ENCODE assay signal across 27 cellular contexts in genomic region chr10:45063605-45064231, GRCh38.
DNase-seq lines count a peak whose midpoint lies in the region; ATAC-seq, FAIRE-seq and TF ChIP-seq lines count a peak whose summit lies in the region.
"Had no signal": no experiment of that assay in that cellular context is flagged by ENCODE, and none has a peak within 500 bp of the region (broad histone marks: within the 10 kb centered on the region; RNA-seq: fewer than 3 reads in every experiment).

No MANE protein-coding gene starts in this region.

- BruUV-seq in HepG2 (replicated peaks; lab: Mats Ljungman, UMichigan) (no TSS peak), A673 (replicated peaks; lab: Mats Ljungman, UMichigan) (no TSS peak)

- TF ChIP-seq EP300 in HepG2 (IDR thresholded peaks at IDR 0.05; ENCODE audit: low read depth in 2 of 2, low read length in 2 of 2) (no peak), HepG2 (CRISPR knock-in tag; IDR thresholded peaks at IDR 0.05; ENCODE audit: borderline replicate concordance) (no peak)

- no peak for TF ChIP-seq POLR2A in HepG2 (IDR thresholded peaks at IDR 0.05; ENCODE audit: insufficient read depth in 1 of 2, low read depth in 2 of 2, low read length in 2 of 2)
- TF ChIP-seq POLR2A in right lobe of liver (IDR thresholded peaks at IDR 0.05) = no peak
- no peak for TF ChIP-seq POLR2A in vagina (IDR thresholded peaks at IDR 0.05)

- no peaks in the 10 kb centered on the region for H3K79me2 ChIP-seq in HepG2 (ENCODE audit: insufficient read depth, low read length)

- H3K36me3 ChIP-seq in HepG2 (replicated peaks in 1 of 2; ENCODE audit: control insufficient read depth in 1 of 2, insufficient read depth in 2 of 2, low read length in 2 of 2) (no peaks in the 10 kb centered on the region), right lobe of liver (no peaks in the 10 kb centered on the region), A673 (ENCODE audit: insufficient read depth, low read length, poor library complexity, severe bottlenecking) (no peaks in the 10 kb centered on the region), vagina (no peaks in the 10 kb centered on the region)
- H3K36me3 ChIP-seq: BLaER1, HAP-1 had no signal

- H3K4me3 Mint-ChIP-seq in activated naive CD8-positive, alpha-beta T cell treated with anti-CD3 and anti-CD28 coated beads, Interleukin-2, amount 50 U/mL, for 24 hours = no peak overlapping the region
- no peak overlapping the region for H3K4me3 Mint-ChIP-seq in effector memory CD8-positive, alpha-beta T cell
- H3K4me3 Mint-ChIP-seq: endodermal cell; naive thymus-derived CD8-positive, alpha-beta T cell; stimulated activated naive CD8-positive, alpha-beta T cell treated with anti-CD3 and anti-CD28 coated beads, Interleukin-15, Interleukin-2, amounts not matched to agents 100 ng/mL and 50 ng/mL, for 24 hours; T-cell had no signal

- no peaks in the 10 kb centered on the region for H3K4me1 ChIP-seq in HepG2 (ENCODE audit: insufficient read depth, low read length)
- no peaks in the 10 kb centered on the region for H3K4me1 ChIP-seq in right lobe of liver
- no peaks in the 10 kb centered on the region for H3K4me1 ChIP-seq in A673 (ENCODE audit: insufficient read depth, low read length, poor library complexity, severe bottlenecking)
- no peaks in the 10 kb centered on the region for H3K4me1 ChIP-seq in vagina
- H3K4me1 ChIP-seq: HAP-1 had no signal

- no peak overlapping the region for H3K9ac ChIP-seq in HepG2 (ENCODE audit: insufficient read depth, low read depth, low read length)
- H3K9ac ChIP-seq: BLaER1 had no signal

- POLR2A ChIA-PET in HepG2 (lab: Yijun Ruan, JAX) = no interaction called here
- POLR2A ChIA-PET in A673 (lab: Charles Lee; ENCODE audit: low non-redundant PET) = no interaction called here

- H3K27me3 Mint-ChIP-seq in activated naive CD8-positive, alpha-beta T cell treated with anti-CD3 and anti-CD28 coated beads, Interleukin-2, amount 50 U/mL, for 24 hours = peaks cover 11% of the 10 kb centered on the region
- H3K27me3 Mint-ChIP-seq in effector memory CD8-positive, alpha-beta T cell = peaks cover 0 to 52% of the 10 kb centered on the region in 2 donors

- H3K27me3 ChIP-seq in HepG2 (ENCODE audit: control insufficient read depth in 1 of 2, insufficient read depth in 2 of 2, low read length in 2 of 2) (no peaks in the 10 kb centered on the region; a peak in 1 of 5 replicates), right lobe of liver (no peaks in the 10 kb centered on the region), A673 (replicated peaks; ENCODE audit: insufficient read depth, low read depth, low read length, poor library complexity) (no peaks in the 10 kb centered on the region), vagina (no peaks in the 10 kb centered on the region)
- H3K27me3 ChIP-seq: BLaER1 had no signal

- H3K27ac Mint-ChIP-seq in activated naive CD8-positive, alpha-beta T cell treated with anti-CD3 and anti-CD28 coated beads, Interleukin-2, amount 50 U/mL, for 24 hours = no peak overlapping the region
- H3K27ac Mint-ChIP-seq in effector memory CD8-positive, alpha-beta T cell = no peak overlapping the region
- H3K27ac Mint-ChIP-seq: endodermal cell; naive thymus-derived CD8-positive, alpha-beta T cell; stimulated activated naive CD8-positive, alpha-beta T cell treated with anti-CD3 and anti-CD28 coated beads, Interleukin-15, Interleukin-2, amounts not matched to agents 100 ng/mL and 50 ng/mL, for 24 hours; T-cell had no signal

- H4K20me1 ChIP-seq in HepG2 (ENCODE audit: insufficient read depth, low read length) = no peaks in the 10 kb centered on the region
- H4K20me1 ChIP-seq: BLaER1 had no signal

- no peaks in the 10 kb centered on the region for H3K9me3 Mint-ChIP-seq in activated naive CD8-positive, alpha-beta T cell treated with anti-CD3 and anti-CD28 coated beads, Interleukin-2, amount 50 U/mL, for 24 hours
- H3K9me3 Mint-ChIP-seq in effector memory CD8-positive, alpha-beta T cell = no peaks in the 10 kb centered on the region
- H3K9me3 Mint-ChIP-seq: endodermal cell; naive thymus-derived CD8-positive, alpha-beta T cell; stimulated activated naive CD8-positive, alpha-beta T cell treated with anti-CD3 and anti-CD28 coated beads, Interleukin-15, Interleukin-2, amounts not matched to agents 100 ng/mL and 50 ng/mL, for 24 hours; T-cell had no signal

- H3K9me3 ChIP-seq in HepG2 (ENCODE audit: low read length) (no peaks in the 10 kb centered on the region), right lobe of liver (no peaks in the 10 kb centered on the region), A673 (ENCODE audit: low read depth, low read length, poor library complexity, severe bottlenecking) (no peaks in the 10 kb centered on the region), vagina (no peaks in the 10 kb centered on the region)
- H3K9me3 ChIP-seq: BLaER1, HAP-1 had no signal

- H2AFZ ChIP-seq in HepG2 (ENCODE audit: low read length) = no peak overlapping the region

- 29% methylated on average over 8 of the region's 8 CpGs for WGBS in HepG2 (ENCODE audit: low lambda C conversion rate)
- 68% methylated on average over 7 of the region's 8 CpGs for WGBS in right lobe of liver (ENCODE audit: insufficient coverage, low coverage, low lambda C conversion rate, missing lambda C conversion rate)

- in situ Hi-C loops in HepG2 (cut with HindIII; ENCODE audit: extremely low pct_ligation_motif_present, low pct_unique_long_range_greater_than_20kb) = no loop called here

- CTCF ChIA-PET in HepG2 (lab: Yijun Ruan, JAX; ENCODE audit: low intra/inter-chr PET ratio, low total read pairs) (no interaction called here), A673 (lab: Charles Lee) (no interaction called here)

- FAIRE-seq in HepG2 (lab: Jason Lieb, UNC) = no peak
- FAIRE-seq: GM12878, kidney had no signal

- no peaks in the 10 kb centered on the region for H3K36me3 Mint-ChIP-seq in activated naive CD8-positive, alpha-beta T cell treated with anti-CD3 and anti-CD28 coated beads, Interleukin-2, amount 50 U/mL, for 24 hours (ENCODE audit: low read depth)
- H3K36me3 Mint-ChIP-seq in effector memory CD8-positive, alpha-beta T cell (ENCODE audit: insufficient read depth) = peaks cover 2% of the 10 kb centered on the region
- H3K36me3 Mint-ChIP-seq: naive thymus-derived CD8-positive, alpha-beta T cell; T-cell had no signal

- ATAC-seq in HepG2 (no peak), right lobe of liver (no peak)
- ATAC-seq in activated naive CD8-positive, alpha-beta T cell treated with anti-CD3 and anti-CD28 coated beads, Interleukin-2, amount 50 U/mL, for 24 hours = no peak
- no peak for ATAC-seq in effector memory CD8-positive, alpha-beta T cell (replicated peaks)
- ATAC-seq: GM12878; naive thymus-derived CD8-positive, alpha-beta T cell; T-cell had no signal

- TF ChIP-seq RAD21 in HepG2 (CRISPR knock-in tag; IDR thresholded peaks at IDR 0.05) = no peak

- intact Hi-C loops in HepG2 (cut with micrococcal nuclease; ENCODE audit: unreplicated experiment) = no loop called here
- intact Hi-C loops in right lobe of liver (cut with DNase I) = no loop called here
- intact Hi-C loops in A673 (cut with micrococcal nuclease; ENCODE audit: unreplicated experiment) = no loop called here
- intact Hi-C loops in vagina (cut with DNase I) = no loop called here

- no peak for TF ChIP-seq CTCF in HepG2 (CRISPR knock-in tag; IDR thresholded peaks at IDR 0.05)
- no peak for TF ChIP-seq CTCF in right lobe of liver (IDR thresholded peaks at IDR 0.05)
- TF ChIP-seq CTCF in fibroblast of mammary gland (conservative IDR thresholded peaks at IDR 0.05; ENCODE audit: control insufficient read depth, insufficient read depth, low read depth, low read length) = no peak
- no peak for TF ChIP-seq CTCF in A673 (conservative IDR thresholded peaks at IDR 0.05; ENCODE audit: low read depth, low read length)
- no peak for TF ChIP-seq CTCF in vagina (IDR thresholded peaks at IDR 0.05)

- no peak overlapping the region for H3K4me2 ChIP-seq in HepG2 (ENCODE audit: low read depth, low read length)
- H3K4me2 ChIP-seq: BLaER1 had no signal

- no peak overlapping the region for H3K27ac ChIP-seq in HepG2 (ENCODE audit: extremely low read length, insufficient read depth, low read length)
- H3K27ac ChIP-seq in right lobe of liver = no peak overlapping the region
- no peak overlapping the region for H3K27ac ChIP-seq in A673 (ENCODE audit: low read depth, low read length, poor library complexity, severe bottlenecking)
- H3K27ac ChIP-seq in vagina = no peak overlapping the region
- H3K27ac ChIP-seq: BLaER1 had no signal

- H3K4me3 ChIP-seq in HepG2 (replicated peaks in 1 of 3; ENCODE audit: insufficient read depth in 1 of 3, low read depth in 2 of 3, low read length in 3 of 3) = no peak overlapping the region
- no peak overlapping the region for H3K4me3 ChIP-seq in right lobe of liver
- no peak overlapping the region for H3K4me3 ChIP-seq in fibroblast of mammary gland (ENCODE audit: control insufficient read depth, low read depth, low read length)
- H3K4me3 ChIP-seq in A673 (ENCODE audit: low read depth, low read length, poor library complexity, severe bottlenecking) = no peak overlapping the region
- H3K4me3 ChIP-seq in vagina = no peak overlapping the region
- H3K4me3 ChIP-seq: BLaER1, GM12878, HAP-1 had no signal

- no peak for DNase-seq in HepG2 (ENCODE audit: low spot score)
- no peak for DNase-seq in right lobe of liver
- DNase-seq in amniotic epithelial cell (ENCODE audit: low read depth) = peak; percentile 22
- DNase-seq in fibroblast of mammary gland (ENCODE audit: low read depth) = peak; percentile 24
- no peak for DNase-seq in A673 (ENCODE audit: low spot score)
- DNase-seq in vagina (ENCODE audit: extremely low spot score in 2 of 2) = no peak
- DNase-seq in activated naive CD8-positive, alpha-beta T cell treated with anti-CD3 and anti-CD28 coated beads, Interleukin-2, amount 50 U/mL, for 24 hours = no peak
- no peak for DNase-seq in effector memory CD8-positive, alpha-beta T cell
- DNase-seq: activated CD4-positive, alpha-beta T cell treated with anti-CD3 and anti-CD28 coated beads, Interleukin-2, amount 50 U/mL, for 1 hour; activated gamma-delta T cell treated with Interleukin-2 at 50 U/mL for 16 hours; aorta; endodermal cell; foreskin fibroblast; GF-D8; hippocampal formation; kidney; mesenchymal stem cell; naive thymus-derived CD8-positive, alpha-beta T cell; NCI-H1092; NCI-H2081; NK-92 treated with Interleukin-12 subunit alpha and Interleukin-12 subunit beta, amount 100 ng/mL, for 24 hours; stimulated activated CD4-positive, alpha-beta T cell treated with anti-CD3 and anti-CD28 coated beads, Interleukin-2, amount 100 ng/mL, for 24 hours; T-cell had no signal

- no peaks in the 10 kb centered on the region for H3K4me1 Mint-ChIP-seq in activated naive CD8-positive, alpha-beta T cell treated with anti-CD3 and anti-CD28 coated beads, Interleukin-2, amount 50 U/mL, for 24 hours
- H3K4me1 Mint-ChIP-seq in effector memory CD8-positive, alpha-beta T cell (ENCODE audit: low read depth in 2 of 2) = no peaks in the 10 kb centered on the region
- H3K4me1 Mint-ChIP-seq: endodermal cell, T-cell had no signal

TF ChIP-seq in HepG2, 621 proteins besides CTCF, POLR2A, EP300 and RAD21 (continues in another document):
- TF ChIP-seq SYNCRIP (IDR thresholded peaks at IDR 0.05; ENCODE audit: insufficient read depth, low read depth, low read length) (no peak), CEBPB (IDR thresholded peaks at IDR 0.05; ENCODE audit: borderline replicate concordance, low read depth, low read length) (peak; percentile 48)

Comparison
In these comparisons a context has a peak if more than half of its experiments do, and no peak if none do; other contexts are left out.
1. DNase-seq: peak in amniotic epithelial cell (single experiment) and fibroblast of mammary gland (single experiment); none in HepG2 (single experiment), right lobe of liver (0 of 3), A673 (single experiment), vagina (0 of 2), activated naive CD8-positive, alpha-beta T cell treated with anti-CD3 and anti-CD28 coated beads, Interleukin-2, amount 50 U/mL, for 24 hours (single experiment) and effector memory CD8-positive, alpha-beta T cell (0 of 3).